ENCODE assay signal across 18 cellular contexts in the genomic region with DNA sequence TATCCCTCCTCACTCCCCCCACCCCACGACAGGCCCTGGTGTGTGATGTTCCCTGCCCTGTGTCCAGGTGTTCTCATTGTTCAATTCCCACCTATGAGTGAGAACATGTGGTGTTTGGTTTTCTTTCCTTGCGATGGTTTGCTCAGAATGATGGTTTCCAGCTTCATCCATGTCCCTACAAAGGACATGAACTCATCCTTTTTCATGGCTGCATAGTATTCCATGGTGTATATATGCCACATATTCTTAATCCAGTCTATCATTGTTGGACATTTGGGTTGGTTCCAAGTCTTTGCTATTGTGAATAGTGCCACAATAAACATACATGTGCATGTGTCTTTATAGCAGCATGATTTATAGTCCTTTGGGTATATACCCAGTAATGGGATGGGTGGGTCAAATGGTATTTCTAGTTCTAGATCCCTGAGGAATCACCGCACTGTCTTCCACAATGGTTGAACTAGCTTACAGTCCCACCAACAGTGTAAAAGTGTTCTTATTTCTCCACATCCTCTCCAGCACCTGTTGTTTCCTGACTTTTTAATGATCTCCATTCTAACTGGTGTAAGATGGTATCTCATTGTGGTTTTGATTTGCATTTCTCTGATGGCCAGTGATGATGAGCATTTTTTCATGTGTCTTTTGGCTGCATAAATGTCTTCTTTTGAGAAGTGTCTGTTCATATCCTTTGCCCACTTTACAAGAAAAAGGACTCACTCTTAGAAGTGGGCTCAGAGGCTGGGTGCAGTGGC. TPM values are rescaled to one million over a fixed set of nuclear protein-coding genes. Genes with fewer than 3 reads are reported as not detected.
DNase-seq lines count a peak whose midpoint lies in the region; ATAC-seq, FAIRE-seq and TF ChIP-seq lines count a peak whose summit lies in the region.
"Not testable (repeated sequence)": the region's sequence is repeated elsewhere in the genome, so short reads cannot be mapped to it uniquely, and the experiment has no call there.
"Had no signal": no experiment of that assay in that cellular context is flagged by ENCODE, and none has a peak within 500 bp of the region (broad histone marks: within the 10 kb centered on the region; RNA-seq: fewer than 3 reads in every experiment).

No MANE protein-coding gene starts in this region.

- not testable (repeated sequence) for H2AFZ ChIP-seq in K562 (ENCODE audit: low read depth, low read length); HepG2 (ENCODE audit: low read length)

- TF ChIP-seq POLR2A in K562 (conservative IDR thresholded peaks at IDR 0.05); HepG2 (IDR thresholded peaks at IDR 0.05; ENCODE audit: insufficient read depth in 1 of 2, low read depth in 2 of 2, low read length in 2 of 2): not testable (repeated sequence)

- H3K79me2 ChIP-seq in K562 (ENCODE audit: control insufficient read depth, insufficient read depth, low read length); HepG2 (ENCODE audit: insufficient read depth, low read length): not testable (repeated sequence)

- H3K27me3 Mint-ChIP-seq in WTC11 (ENCODE audit: low read depth): not testable (repeated sequence)

- not testable (repeated sequence) for TF ChIP-seq RAD21 in K562 (CRISPR knock-in tag; conservative IDR thresholded peaks at IDR 0.05 in 1 of 2, IDR thresholded peaks at IDR 0.05 in 1 of 2); HepG2 (CRISPR knock-in tag; IDR thresholded peaks at IDR 0.05)

- not testable (repeated sequence) for H4K20me1 ChIP-seq in K562 (replicated peaks; ENCODE audit: control insufficient read depth, insufficient read depth, low read length); HepG2 (ENCODE audit: insufficient read depth, low read length)

- H3K9me3 Mint-ChIP-seq in WTC11: peaks cover 14% of the 10 kb centered on the region

- not testable (repeated sequence) for ATAC-seq in WTC11, K562, HepG2

- POLR2A ChIA-PET in HEK293 (lab: Yijun Ruan, JAX); WTC11 (lab: Charles Lee); K562 (lab: Yijun Ruan, JAX); HepG2 (lab: Yijun Ruan, JAX): not testable (repeated sequence)

- peaks cover 13% of the 10 kb centered on the region for H3K36me3 Mint-ChIP-seq in WTC11

- in situ Hi-C loops in K562 (cut with MboI); HepG2 (cut with HindIII; ENCODE audit: extremely low pct_ligation_motif_present, low pct_unique_long_range_greater_than_20kb): not testable (repeated sequence)

- not testable (repeated sequence) for BruUV-seq in K562 (replicated peaks; lab: Mats Ljungman, UMichigan); HepG2 (replicated peaks; lab: Mats Ljungman, UMichigan)

- H3K4me2 ChIP-seq in K562 (ENCODE audit: insufficient read depth, low read length); HepG2 (ENCODE audit: low read depth, low read length): not testable (repeated sequence)

- H3K4me3 ChIP-seq in HEK293 (ENCODE audit: low read depth, low read length); SJCRH30; K562; HepG2 (replicated peaks in 1 of 3; ENCODE audit: insufficient read depth in 1 of 3, low read depth in 2 of 3, low read length in 3 of 3): not testable (repeated sequence)

- H3K4me3 Mint-ChIP-seq in WTC11: not testable (repeated sequence)

- not testable (repeated sequence) for H3K36me3 ChIP-seq in HEK293 (ENCODE audit: control insufficient read depth in 2 of 2, insufficient read depth in 1 of 2, low read length in 2 of 2); K562 (ENCODE audit: control insufficient read depth, insufficient read depth, low read length); HepG2 (replicated peaks in 1 of 2; ENCODE audit: control insufficient read depth in 1 of 2, insufficient read depth in 2 of 2, low read length in 2 of 2)
- peaks cover 15% of the 10 kb centered on the region for H3K36me3 ChIP-seq in SJCRH30

- H3K4me1 Mint-ChIP-seq in WTC11: peaks cover 31% of the 10 kb centered on the region

- intact Hi-C loops in K562 (cut with micrococcal nuclease): not testable (repeated sequence)
- intact Hi-C loops in HepG2 (cut with micrococcal nuclease; ENCODE audit: unreplicated experiment): loop anchor here (5.0 kb wide), 3 partner anchors 47 to 167 kb away; no protein-coding TSS in a partner anchor

- DNase-seq in SJCRH30; WTC11 (ENCODE audit: low spot score); K562 (ENCODE audit: extremely low read depth in 1 of 4, low spot score in 3 of 4); HepG2 (ENCODE audit: low spot score): not testable (repeated sequence)

- WGBS in K562 (ENCODE audit: insufficient coverage, low coverage, missing lambda C conversion rate): 0% methylated on average over 2 of the region's 3 CpGs
- WGBS in HepG2 (ENCODE audit: low lambda C conversion rate): 100% methylated on average over 3 of the region's 3 CpGs

- TF ChIP-seq EP300 in K562 (IDR thresholded peaks at IDR 0.05; ENCODE audit: low read length); HepG2 (IDR thresholded peaks at IDR 0.05; ENCODE audit: low read depth in 2 of 2, low read length in 2 of 2); HepG2 (CRISPR knock-in tag; IDR thresholded peaks at IDR 0.05; ENCODE audit: borderline replicate concordance): not testable (repeated sequence)

- H3K4me1 ChIP-seq in HEK293 (ENCODE audit: control insufficient read depth, insufficient read depth, low read length); K562 (replicated peaks in 1 of 2; ENCODE audit: control insufficient read depth in 2 of 2, insufficient read depth in 2 of 2, low read length in 2 of 2): not testable (repeated sequence)
- H3K4me1 ChIP-seq in SJCRH30: peaks cover 24% of the 10 kb centered on the region
- peaks cover 81% of the 10 kb centered on the region for H3K4me1 ChIP-seq in HepG2 (ENCODE audit: insufficient read depth, low read length)

- not testable (repeated sequence) for H3K9ac ChIP-seq in K562 (ENCODE audit: insufficient read depth in 1 of 2, low read depth in 2 of 2, low read length in 2 of 2); HepG2 (ENCODE audit: insufficient read depth, low read depth, low read length)

- not testable (repeated sequence) for H3K9me1 ChIP-seq in K562 (ENCODE audit: control insufficient read depth, insufficient read depth, low read length)

- CTCF ChIA-PET in HEK293 (lab: Yijun Ruan, JAX); WTC11 (lab: Charles Lee); K562 (lab: Yijun Ruan, JAX; ENCODE audit: low intra/inter-chr PET ratio): not testable (repeated sequence)
- CTCF ChIA-PET in HepG2 (lab: Yijun Ruan, JAX; ENCODE audit: low intra/inter-chr PET ratio, low total read pairs): interaction anchor here (1.6 kb wide), 1 partner anchor 64 kb away, joined by 3 read pairs; no protein-coding TSS in a partner anchor

- FAIRE-seq in K562 (lab: Jason Lieb, UNC); HepG2 (lab: Jason Lieb, UNC): not testable (repeated sequence)

- not testable (repeated sequence) for H3K9me3 ChIP-seq in HEK293 (ENCODE audit: control insufficient read depth, insufficient read depth, low read depth, low read length); SJCRH30 (replicated peaks); K562 (replicated peaks; ENCODE audit: control insufficient read depth, insufficient read depth, low read depth, low read length); HepG2 (ENCODE audit: low read length)

- not testable (repeated sequence) for H3K27ac Mint-ChIP-seq in WTC11

- not testable (repeated sequence) for TF ChIP-seq CTCF in HEK293 (tag by site-specific recombination; IDR thresholded peaks at IDR 0.05); VCaP (conservative IDR thresholded peaks at IDR 0.05); WTC11 (IDR thresholded peaks at IDR 0.05); K562 (IDR thresholded peaks at IDR 0.05 in 2 of 3, conservative IDR thresholded peaks at IDR 0.05 in 1 of 3; ENCODE audit: insufficient read depth in 2 of 3, low read depth in 1 of 3, low read length in 3 of 3); HepG2 (CRISPR knock-in tag; IDR thresholded peaks at IDR 0.05)

- not testable (repeated sequence) for H3K27ac ChIP-seq in HEK293 (ENCODE audit: extremely low read depth, low read depth, low read length); K562 (ENCODE audit: extremely low read depth, low read depth, low read length); HepG2 (ENCODE audit: extremely low read length, insufficient read depth, low read length)
- H3K27ac ChIP-seq in SJCRH30 (peak overlapping the region; percentile 83), VCaP (peak overlapping the region; percentile 77; the same call in 1 of the 2 replicates)

- H3K27me3 ChIP-seq in SJCRH30; HepG2 (ENCODE audit: control insufficient read depth in 1 of 2, insufficient read depth in 2 of 2, low read length in 2 of 2): not testable (repeated sequence)
- H3K27me3 ChIP-seq in K562 (ENCODE audit: control insufficient read depth in 2 of 2, insufficient read depth in 2 of 2, low read length in 2 of 2): peaks cover 0 to 13% of the 10 kb centered on the region in 2 experiments; a peak in 1 of 5 replicates

RNA-seq across cellular contexts. Expression of a gene that starts 45.2 kb away (rescaled TPM):
- not detected in 2 replicates for total RNA-seq in SJCRH30 (2014; rRNA removed; shearing (Covaris generic))
- total RNA-seq in WTC11 (2021): 296 to 319 TPM (median 303 TPM) in 3 replicates
- not detected in 2 replicates for total RNA-seq in K562 (2011; cell fraction: chromatin; rRNA removed; ENCODE audit: low replicate concordance)
- total RNA-seq in K562 (2011; cell fraction: nucleolus; rRNA removed): not detected in 2 replicates
- not detected in 2 replicates for total RNA-seq in K562 (2011; cell fraction: nucleoplasm; rRNA removed)
- not detected in 2 replicates for total RNA-seq in K562 (2014; rRNA removed)
- not detected in 2 replicates for total RNA-seq in K562 (2014; rRNA removed; fragmentation: Illumina TruSeq; extraction: Trizol)
- not detected in 2 replicates for total RNA-seq in K562 (2015; rRNA removed; fragmentation: Illumina TruSeq; extraction: Trizol)
- total RNA-seq in K562 (2021): 0.09 and 0.31 TPM in 2 replicates
- not detected in 2 replicates for polyA plus RNA-seq in K562 (2011; rRNA removed)
- not detected in 2 replicates for polyA plus RNA-seq in K562 (2011; cell fraction: cytosol; rRNA removed)
- polyA plus RNA-seq in K562 (2011; cell fraction: nucleus; rRNA removed): not detected in 2 replicates
- not detected in 2 replicates for polyA plus RNA-seq in K562 (2012)
- not detected in 2 replicates for polyA plus RNA-seq in K562 (2014; fragmentation: Illumina TruSeq; extraction: Trizol)
- polyA plus RNA-seq in K562 (2014; fragmentation: Nextera tagmentation; extraction: Ambion mirVana): not detected
- polyA plus RNA-seq in K562 (2014; rRNA removed): not detected in 2 replicates
- polyA minus RNA-seq in K562 (2011; rRNA and poly(A)+ RNA removed): not detected in 2 replicates
- polyA minus RNA-seq in K562 (2011; cell fraction: cytosol; rRNA and poly(A)+ RNA removed): not detected in 2 replicates
- polyA minus RNA-seq in K562 (2011; cell fraction: nucleus; rRNA and poly(A)+ RNA removed): not detected in 2 replicates
- not detected in 2 replicates for total RNA-seq in HepG2 (2016; rRNA removed; fragmentation: Illumina TruSeq; extraction: Trizol)
- not detected in 2 replicates for total RNA-seq in HepG2 (2016; cell fraction: cytosol; rRNA removed; fragmentation: Illumina TruSeq; extraction: Trizol; ENCODE audit: low read depth)
- not detected in 2 replicates for total RNA-seq in HepG2 (2016; cell fraction: insoluble cytoplasmic fraction; rRNA removed; fragmentation: Illumina TruSeq; extraction: Trizol)
- total RNA-seq in HepG2 (2016; cell fraction: membrane; rRNA removed; fragmentation: Illumina TruSeq; extraction: Trizol): not detected in 2 replicates
- total RNA-seq in HepG2 (2016; cell fraction: nucleus; rRNA removed; fragmentation: Illumina TruSeq; extraction: Trizol): not detected in 2 replicates
- polyA plus RNA-seq in HepG2 (2011; rRNA removed): not detected in 2 replicates
- polyA plus RNA-seq in HepG2 (2011; cell fraction: cytosol; rRNA removed): not detected in 2 replicates
- polyA plus RNA-seq in HepG2 (2011; cell fraction: nucleus; rRNA removed): 0.03 TPM in 1 of 2 replicates, not detected in the other
- polyA plus RNA-seq in HepG2 (2012): not detected in 2 replicates
- not detected in 2 replicates for polyA plus RNA-seq in HepG2 (2016; cell fraction: cytosol; fragmentation: Illumina TruSeq; extraction: Trizol; ENCODE audit: low read depth)
- not detected in 2 replicates for polyA plus RNA-seq in HepG2 (2016; cell fraction: insoluble cytoplasmic fraction; fragmentation: Illumina TruSeq; extraction: Trizol; ENCODE audit: low read depth)
- polyA plus RNA-seq in HepG2 (2016; cell fraction: membrane; fragmentation: Illumina TruSeq; extraction: Trizol; ENCODE audit: low read depth): not detected in 2 replicates
- not detected in 2 replicates for polyA plus RNA-seq in HepG2 (2016; cell fraction: nucleus; fragmentation: Illumina TruSeq; extraction: Trizol; ENCODE audit: insufficient read depth, low read depth)
- polyA minus RNA-seq in HepG2 (2011; rRNA and poly(A)+ RNA removed; ENCODE audit: low replicate concordance): not detected in 2 replicates
- polyA minus RNA-seq in HepG2 (2011; cell fraction: cytosol; rRNA and poly(A)+ RNA removed): not detected in 2 replicates
- not detected in 2 replicates for polyA minus RNA-seq in HepG2 (2011; cell fraction: nucleus; rRNA and poly(A)+ RNA removed)
- total RNA-seq: A172; A673; B cell; Calu3; CD4-positive, alpha-beta memory T cell; CD4-positive, CD25-positive, alpha-beta regulatory T cell; CD8-positive, alpha-beta memory T cell; CD8-positive, alpha-beta T cell; Daoy had no signal
- polyA plus RNA-seq: A549; AG04450; BJ; CD4-positive, alpha-beta memory T cell; CD4-positive, CD25-positive, alpha-beta regulatory T cell; CD8-positive, alpha-beta memory T cell had no signal

Comparison
In these comparisons a context has a peak if more than half of its experiments do, and no peak if none do; other contexts are left out.
1. RNA of a gene that starts 45.2 kb away (total RNA-seq): 296 to 319 TPM in WTC11; not detected in SJCRH30, 0.09 to 0.31 TPM in K562 and not detected in HepG2; every median in the first group is over 100 times any median in the second.